1 cellular context compared by ENCODE assay signal in genomic region chr6:63452117-63452516, GRCh38.
TF ChIP-seq lines count a peak whose summit lies in the region.

No MANE protein-coding gene starts in this region.

TF ChIP-seq in HepG2, 621 proteins besides CTCF, POLR2A, EP300 and RAD21 (continued from another document):
- TF ChIP-seq HOXD1 (CRISPR knock-in tag; IDR thresholded peaks at IDR 0.05) (peak; percentile 46; the same call in 1 of the 2 replicates), ARNTL (CRISPR knock-in tag; IDR thresholded peaks at IDR 0.05) (peak; percentile 70; the same call in 1 of the 2 replicates), TAF1 (CRISPR knock-in tag; IDR thresholded peaks at IDR 0.05) (no peak), ZNF597 (CRISPR knock-in tag; IDR thresholded peaks at IDR 0.05) (no peak), ZNF44 (CRISPR knock-in tag; IDR thresholded peaks at IDR 0.05) (no peak), ZNF10 (CRISPR knock-in tag; IDR thresholded peaks at IDR 0.05; ENCODE audit: borderline replicate concordance, low read depth) (no peak), GATA4 (IDR thresholded peaks at IDR 0.05; ENCODE audit: borderline replicate concordance, low read depth) (peak; percentile 28; the same call in 1 of the 2 replicates), ZBTB39 (CRISPR knock-in tag; IDR thresholded peaks at IDR 0.05) (peak; percentile 60; the same call in 1 of the 2 replicates), ETV5 (CRISPR knock-in tag; IDR thresholded peaks at IDR 0.05; ENCODE audit: borderline replicate concordance) (no peak; the same call in 1 of the 2 replicates), ZNF484 (CRISPR knock-in tag; IDR thresholded peaks at IDR 0.05; ENCODE audit: borderline replicate concordance, low read depth) (no peak), SMARCC2 (IDR thresholded peaks at IDR 0.05) (0 out of 2 replicates have a peak, but pooled peaks have one; percentile 50), MLX (CRISPR knock-in tag; IDR thresholded peaks at IDR 0.05) (peak; percentile 78; the same call in 1 of the 2 replicates), ZNF362 (CRISPR knock-in tag; IDR thresholded peaks at IDR 0.05; ENCODE audit: borderline replicate concordance) (peak; percentile 76; the same call in 1 of the 2 replicates), ATM (IDR thresholded peaks at IDR 0.05; ENCODE audit: borderline replicate concordance) (no peak), ZC3H4 (CRISPR knock-in tag; IDR thresholded peaks at IDR 0.05; ENCODE audit: borderline replicate concordance) (no peak), ZNF24 (IDR thresholded peaks at IDR 0.05) (no peak), KDM4B (CRISPR knock-in tag; IDR thresholded peaks at IDR 0.05) (peak; percentile 85; the same call in 1 of the 2 replicates), CBX5 (CRISPR knock-in tag; IDR thresholded peaks at IDR 0.05; ENCODE audit: borderline replicate concordance) (peak; percentile 98), NFRKB (IDR thresholded peaks at IDR 0.05) (no peak), RFX3 (CRISPR knock-in tag; IDR thresholded peaks at IDR 0.05) (0 out of 2 replicates have a peak, but pooled peaks have one; percentile 41), USF2 (IDR thresholded peaks at IDR 0.05; ENCODE audit: low read depth, low read length) (no peak), USF2 (CRISPR knock-in tag; IDR thresholded peaks at IDR 0.05; ENCODE audit: borderline replicate concordance) (no peak), SKI (IDR thresholded peaks at IDR 0.05; ENCODE audit: partially characterized antibody) (peak; percentile 74), TFAP4 (IDR thresholded peaks at IDR 0.05; ENCODE audit: borderline replicate concordance, low read depth) (peak; percentile 37; the same call in 1 of the 2 replicates), ZBTB37 (CRISPR knock-in tag; IDR thresholded peaks at IDR 0.05) (peak; percentile 83), ZFP62 (CRISPR knock-in tag; IDR thresholded peaks at IDR 0.05) (no peak), HMGA1 (CRISPR knock-in tag; conservative IDR thresholded peaks at IDR 0.05) (no peak), KMT2A (CRISPR knock-in tag; IDR thresholded peaks at IDR 0.05) (peak; percentile 78), ZNF7 (CRISPR knock-in tag; IDR thresholded peaks at IDR 0.05) (no peak), MIXL1 (CRISPR knock-in tag; IDR thresholded peaks at IDR 0.05) (peak; percentile 48; the same call in 1 of the 2 replicates), HMGXB4 (CRISPR knock-in tag; IDR thresholded peaks at IDR 0.05; ENCODE audit: borderline replicate concordance in 1 of 2, low read depth in 1 of 2) (peak in 1 of 2 experiments; percentile 38; a peak in 1 of 4 replicates), MEIS2 (CRISPR knock-in tag; IDR thresholded peaks at IDR 0.05) (peak; percentile 81), ZNF282 (IDR thresholded peaks at IDR 0.05; ENCODE audit: partially characterized antibody) (no peak), FOXK2 (IDR thresholded peaks at IDR 0.05) (peak; percentile 45; the same call in 1 of the 2 replicates), CHD4 (IDR thresholded peaks at IDR 0.05; ENCODE audit: borderline replicate concordance, low read length) (peak; percentile 72; the same call in 1 of the 2 replicates)
TF ChIP-seq in HepG2: peak in this region for 198.
